ENCODE assay signal across 33 cellular contexts in the genomic region with DNA sequence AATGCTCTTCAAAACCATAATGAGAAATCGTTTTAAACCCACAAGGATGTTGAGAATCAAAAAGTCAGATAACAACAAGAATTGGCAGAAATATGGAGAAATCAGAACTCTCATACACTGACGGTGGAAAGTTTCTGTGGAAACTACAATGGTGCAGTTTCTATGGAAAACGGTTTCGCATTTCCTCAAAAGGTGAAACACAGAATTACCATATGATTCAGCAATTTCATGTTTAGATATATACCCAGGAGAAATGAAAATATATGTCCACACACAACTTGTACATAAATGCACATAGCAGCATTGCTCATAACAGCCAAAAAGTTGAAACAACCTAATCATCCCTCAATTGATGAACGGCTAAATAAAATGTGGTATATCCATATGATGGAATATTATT.
"Had no signal": no experiment of that assay in that cellular context is flagged by ENCODE, and none has a peak within 500 bp of the region (broad histone marks: within the 10 kb centered on the region; RNA-seq: fewer than 3 reads in every experiment).

No MANE protein-coding gene starts in this region.

- DNase-seq: activated effector memory CD4-positive, alpha-beta T cell treated with anti-CD3 and anti-CD28 coated beads, Interleukin-2, amount 50 U/mL, for 16 hours; activated effector memory CD4-positive, alpha-beta T cell treated with Interleukin-2 at 50 U/mL for 16 hours; activated gamma-delta T cell; activated gamma-delta T cell treated with Interleukin-2 at 50 U/mL for 16 hours; activated naive CD4-positive, alpha-beta T cell; activated naive CD4-positive, alpha-beta T cell treated with anti-CD3 and anti-CD28 coated beads for 36 hours; activated naive CD4-positive, alpha-beta T cell treated with anti-CD3 and anti-CD28 coated beads, Interleukin-2, amount 10 ng/mL, durations not matched to agents 7 days and 5 days; activated naive CD4-positive, alpha-beta T cell treated with anti-CD3 and anti-CD28 coated beads, Interleukin-2, amount 50 U/mL, for 16 hours; activated naive CD4-positive, alpha-beta T cell treated with Interleukin-2 at 50 U/mL for 16 hours; activated naive CD8-positive, alpha-beta T cell treated with anti-CD3 and anti-CD28 coated beads for 36 hours; activated naive CD8-positive, alpha-beta T cell treated with anti-CD3 and anti-CD28 coated beads, Interleukin-2, amount 10 ng/mL, durations not matched to agents 7 days and 5 days; activated naive CD8-positive, alpha-beta T cell treated with anti-CD3 and anti-CD28 coated beads, Interleukin-2, amount 50 U/mL, for 24 hours; activated T-cell treated with anti-CD3 and anti-CD28 coated beads, Interleukin-2, amount 50 U/mL, for 4 hours; activated T-cell treated with anti-CD3 and anti-CD28 coated beads, Interleukin-2, amount 50 U/mL, for 48 hours; activated T-cell treated with anti-CD3 and anti-CD28 coated beads, Interleukin-2, amount 50 U/mL, for 72 hours; adrenal gland; amniotic stem cell; amygdala; anterior cingulate cortex; aorta; body of pancreas; brain microvascular endothelial cell; caudate nucleus; central memory CD4-positive, alpha-beta T cell; cerebellar nuclear complex had no signal

- ATAC-seq: activated naive CD4-positive, alpha-beta T cell treated with anti-CD3 and anti-CD28 coated beads, Interleukin-2, amount 50 U/mL, for 72 hours; activated naive CD8-positive, alpha-beta T cell treated with anti-CD3 and anti-CD28 coated beads, Interleukin-2, amount 50 U/mL, for 24 hours; activated T-cell treated with anti-CD3 and anti-CD28 coated beads, Interleukin-2, amount 50 U/mL, for 4 hours; activated T-cell treated with anti-CD3 and anti-CD28 coated beads, Interleukin-2, amount 50 U/mL, for 72 hours; activated T-helper 17 cell treated with anti-CD3 and anti-CD28 coated beads, Interleukin-2, amount 50 U/mL, for 72 hours; body of pancreas had no signal

- FAIRE-seq: astrocyte, bronchial epithelial cell, colon had no signal

- H3K4me1 ChIP-seq: adrenal gland, ascending aorta, breast epithelium had no signal

- H3K4me3 ChIP-seq: adrenal gland, ascending aorta, body of pancreas, breast epithelium, cardiac muscle cell had no signal

- H3K9me3 ChIP-seq: adrenal gland, ascending aorta, body of pancreas, breast epithelium had no signal

- H3K36me3 ChIP-seq: adrenal gland, ascending aorta, brain microvascular endothelial cell, breast epithelium, cardiac muscle cell had no signal

- H3K27me3 ChIP-seq: adrenal gland, ascending aorta, body of pancreas, brain microvascular endothelial cell, breast epithelium, cardiac muscle cell had no signal

- H3K27ac ChIP-seq: adrenal gland, ascending aorta, body of pancreas, brain microvascular endothelial cell, breast epithelium, cardiac muscle cell had no signal
